In the genomic region with DNA sequence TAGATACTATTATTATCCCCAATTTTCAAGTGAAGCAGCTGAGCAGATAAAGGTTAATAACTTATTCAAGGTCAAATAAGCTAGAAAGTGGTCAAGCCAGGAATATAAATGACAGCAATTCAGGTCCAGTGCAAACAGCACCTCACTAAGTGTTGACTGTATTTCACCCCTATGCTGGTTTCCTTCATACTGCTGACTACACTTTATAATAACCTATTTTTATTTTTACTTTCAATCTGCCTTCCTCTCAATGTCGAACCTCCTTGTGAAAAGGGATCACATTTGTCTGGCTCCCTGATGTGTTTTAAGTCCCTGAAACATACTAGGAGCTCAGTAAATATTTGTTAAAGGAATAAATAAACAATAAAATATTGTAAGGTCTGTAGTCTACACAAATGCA, we compare ENCODE assay signal across 17 cellular contexts.
DNase-seq lines count a peak whose midpoint lies in the region; ATAC-seq, FAIRE-seq and TF ChIP-seq lines count a peak whose summit lies in the region.
"Had no signal": no experiment of that assay in that cellular context is flagged by ENCODE, and none has a peak within 500 bp of the region (broad histone marks: within the 10 kb centered on the region; RNA-seq: fewer than 3 reads in every experiment).

No MANE protein-coding gene starts in this region.

- no peak for ATAC-seq in HG03442 (IDR thresholded peaks at IDR 0.05; ENCODE audit: unreplicated experiment)

- H3K79me2 ChIP-seq in KMS-11 (ENCODE audit: insufficient read depth, low read depth), result no peaks in the 10 kb centered on the region

- TF ChIP-seq CTCF in KMS-11 (conservative IDR thresholded peaks at IDR 0.05; ENCODE audit: low read depth, low read length), result no peak
- TF ChIP-seq CTCF in kidney (IDR thresholded peaks at IDR 0.05; ENCODE audit: borderline replicate concordance, extremely low read depth, insufficient read depth), result no peak

- peak overlapping the region; percentile 32; the same call in 1 of the 2 replicates for H2AFZ ChIP-seq in KMS-11 (ENCODE audit: low read depth)

- H3K4me1 ChIP-seq in KMS-11 (ENCODE audit: low read depth, poor library complexity, severe bottlenecking), result peaks cover 11% of the 10 kb centered on the region
- H3K4me1 ChIP-seq in kidney (ENCODE audit: control insufficient read depth in 1 of 2, insufficient read depth in 1 of 2, low read depth in 1 of 2, low read length in 2 of 2), result no peaks in the 10 kb centered on the region

- no peaks in the 10 kb centered on the region for H3K27me3 Mint-ChIP-seq in activated naive CD4-positive, alpha-beta T cell treated with anti-CD3 and anti-CD28 coated beads, Interleukin-2, amount 10 ng/mL, durations not matched to agents 7 days and 5 days

- intact Hi-C loops in kidney (cut with DNase I), result no loop called here

- DNase-seq in DMS53 (lab: John Stamatoyannopoulos, UW), result peak; percentile 14
- DNase-seq in DMS53 treated with DMSO at 0.1 percent for 48 hours (lab: John Stamatoyannopoulos, UW; ENCODE audit: unreplicated experiment), result no peak
- DNase-seq in SK-N-MC (ENCODE audit: low read depth, low spot score), result no peak
- DNase-seq in kidney, result no peak
- no peak for DNase-seq in foreskin melanocyte
- no peak for DNase-seq in activated naive CD4-positive, alpha-beta T cell treated with anti-CD3 and anti-CD28 coated beads, Interleukin-2, amount 10 ng/mL, durations not matched to agents 7 days and 5 days
- DNase-seq: C1 segment of cervical spinal cord, DND-41, GDM1, KBM-7, NCI-H526 treated with DMSO at 0.1 percent for 48 hours, SHP77 treated with DMSO at 0.1 percent for 48 hours had no signal

- H3K27ac Mint-ChIP-seq in activated naive CD4-positive, alpha-beta T cell treated with anti-CD3 and anti-CD28 coated beads, Interleukin-2, amount 10 ng/mL, durations not matched to agents 7 days and 5 days, result no peak overlapping the region

- no peaks in the 10 kb centered on the region for H3K4me1 Mint-ChIP-seq in activated naive CD4-positive, alpha-beta T cell treated with anti-CD3 and anti-CD28 coated beads, Interleukin-2, amount 10 ng/mL, durations not matched to agents 7 days and 5 days

- H3K4me3 Mint-ChIP-seq in activated naive CD4-positive, alpha-beta T cell treated with anti-CD3 and anti-CD28 coated beads, Interleukin-2, amount 10 ng/mL, durations not matched to agents 7 days and 5 days, result no peak overlapping the region

- H3K27ac ChIP-seq in KMS-11 (peak overlapping the region; percentile 23; the same call in 1 of the 2 replicates), SK-N-MC (no peak overlapping the region; the same call in 1 of the 2 replicates), kidney (ENCODE audit: low read depth in 2 of 2, low read length in 2 of 2) (no peak overlapping the region)

- no peaks in the 10 kb centered on the region for H3K36me3 Mint-ChIP-seq in activated naive CD4-positive, alpha-beta T cell treated with anti-CD3 and anti-CD28 coated beads, Interleukin-2, amount 10 ng/mL, durations not matched to agents 7 days and 5 days

- peaks cover 9% of the 10 kb centered on the region for H3K9me3 Mint-ChIP-seq in activated naive CD4-positive, alpha-beta T cell treated with anti-CD3 and anti-CD28 coated beads, Interleukin-2, amount 10 ng/mL, durations not matched to agents 7 days and 5 days

- H3K36me3 ChIP-seq in KMS-11 (ENCODE audit: insufficient read depth), result no peaks in the 10 kb centered on the region
- H3K36me3 ChIP-seq in SK-N-MC (ENCODE audit: insufficient read depth, low read length), result no peaks in the 10 kb centered on the region
- H3K36me3 ChIP-seq in kidney (ENCODE audit: control insufficient read depth in 1 of 2, insufficient read depth in 2 of 2, low read length in 2 of 2), result no peaks in the 10 kb centered on the region

- CTCF ChIA-PET in activated naive CD4-positive, alpha-beta T cell treated with anti-CD3 and anti-CD28 coated beads, Interleukin-2, amount 10 ng/mL, durations not matched to agents 7 days and 5 days (lab: Charles Lee), result no interaction called here

- peak; percentile 38 for FAIRE-seq in kidney (lab: Jason Lieb, UNC)
- FAIRE-seq: A204.1, GM12892, RCC 7860 had no signal

- H3K4me2 ChIP-seq in KMS-11, result peak overlapping the region; percentile 49; the same call in 1 of the 2 replicates

- no peaks in the 10 kb centered on the region for H4K20me1 ChIP-seq in KMS-11 (ENCODE audit: insufficient read depth)

- H3K9me3 ChIP-seq in SK-N-MC (ENCODE audit: low read depth, low read length), result no peaks in the 10 kb centered on the region
- peaks cover 0 to 3% of the 10 kb centered on the region in 2 donors for H3K9me3 ChIP-seq in kidney (ENCODE audit: control insufficient read depth in 1 of 2, low read length in 2 of 2)

- H3K4me3 ChIP-seq in KMS-11 (IDR thresholded peaks at IDR 0.05; ENCODE audit: insufficient read depth, low read depth, low read length) (no peak overlapping the region), SK-N-MC (no peak overlapping the region), kidney (ENCODE audit: low read length in 2 of 2) (no peak overlapping the region)

- no peak overlapping the region for H3K9ac ChIP-seq in KMS-11
- peak overlapping the region; percentile 37 for H3K9ac ChIP-seq in SK-N-MC (ENCODE audit: insufficient read length)
- no peak overlapping the region for H3K9ac ChIP-seq in kidney (ENCODE audit: low read length in 2 of 2)

- no peaks in the 10 kb centered on the region for H3K27me3 ChIP-seq in KMS-11 (ENCODE audit: insufficient read depth, low read depth)
